ENCODE assay signal across 9 cellular contexts in the genomic region with DNA sequence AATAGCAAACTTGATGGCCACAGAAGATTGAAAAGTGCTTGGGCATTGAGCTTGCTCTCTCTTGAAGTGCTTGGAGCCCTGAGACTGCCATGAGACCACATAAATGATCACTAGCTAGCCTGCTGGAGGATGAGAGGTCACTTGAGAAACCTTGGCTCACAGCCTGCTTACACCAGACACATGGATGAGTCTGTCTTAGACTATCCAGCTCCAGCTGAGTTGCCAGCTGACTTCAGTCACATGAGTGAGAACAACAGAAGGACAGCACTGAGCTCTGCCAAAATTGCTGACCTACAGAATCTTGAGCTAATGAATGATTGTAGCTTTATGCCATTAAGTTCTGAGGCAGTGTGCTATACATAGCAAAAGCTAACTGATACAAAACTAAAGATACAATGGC. TPM values are rescaled to one million over a fixed set of nuclear protein-coding genes. Genes with fewer than 3 reads are reported as not detected.
A peak's percentile ranks its signal among the peaks of the same experiment; 100 is the strongest.
DNase-seq lines count a peak whose midpoint lies in the region; ATAC-seq and TF ChIP-seq lines count a peak whose summit lies in the region.
"Had no signal": no experiment of that assay in that cellular context is flagged by ENCODE, and none has a peak within 500 bp of the region (broad histone marks: within the 10 kb centered on the region; RNA-seq: fewer than 3 reads in every experiment).

No MANE protein-coding gene starts in this region.

- H3K27ac Mint-ChIP-seq in activated naive CD4-positive, alpha-beta T cell treated with anti-CD3 and anti-CD28 coated beads, Interleukin-2, amount 50 U/mL, for 72 hours: no peak overlapping the region

- peaks cover 0 to 7% of the 10 kb centered on the region in 2 donors for H3K36me3 Mint-ChIP-seq in activated naive CD4-positive, alpha-beta T cell treated with anti-CD3 and anti-CD28 coated beads, Interleukin-2, amount 50 U/mL, for 72 hours

- CTCF ChIA-PET in Panc1 (lab: Charles Lee): no interaction called here

- POLR2A ChIA-PET in Panc1 (lab: Charles Lee): interaction anchor here (0.6 kb wide), 1 partner anchor 28 kb away, joined by 3 read pairs; no protein-coding TSS in a partner anchor

- no peak for TF ChIP-seq POLR2A in spleen (IDR thresholded peaks at IDR 0.05)

- no peaks in the 10 kb centered on the region for H3K4me1 ChIP-seq in Panc1 (ENCODE audit: control insufficient read depth, insufficient read depth, low read length)
- H3K4me1 ChIP-seq in spleen: peaks cover 0 to 17% (median 10%) of the 10 kb centered on the region in 6 donors

- intact Hi-C loops in Panc1 (cut with micrococcal nuclease; ENCODE audit: unreplicated experiment): no loop called here
- intact Hi-C loops in spleen (cut with DNase I; ENCODE audit: low total_unique reads): no loop called here

- H3K9me3 ChIP-seq in Panc1 (ENCODE audit: control insufficient read depth, insufficient read depth, low read depth, low read length) (no peaks in the 10 kb centered on the region), spleen (no peaks in the 10 kb centered on the region)

- no peaks in the 10 kb centered on the region for H3K9me3 Mint-ChIP-seq in activated naive CD4-positive, alpha-beta T cell treated with anti-CD3 and anti-CD28 coated beads, Interleukin-2, amount 50 U/mL, for 72 hours

- peak; percentile 12; the same call in 1 of the 2 replicates for ATAC-seq in Panc1
- ATAC-seq in activated naive CD4-positive, alpha-beta T cell treated with anti-CD3 and anti-CD28 coated beads, Interleukin-2, amount 50 U/mL, for 72 hours: no peak
- no peak for ATAC-seq in HG03025 (IDR thresholded peaks at IDR 0.05; ENCODE audit: low FRiP score, unreplicated experiment)
- ATAC-seq: GM12878 had no signal

- DNase-seq in GM04503 (ENCODE audit: low read depth): peak; percentile 82
- no peak for DNase-seq in Panc1 (ENCODE audit: low read depth, low spot score)
- peak; percentile 85 for DNase-seq in fibroblast of the aortic adventitia (ENCODE audit: low read depth)
- peak; percentile 64 for DNase-seq in pons (ENCODE audit: low spot score)
- no peak for DNase-seq in activated naive CD4-positive, alpha-beta T cell treated with anti-CD3 and anti-CD28 coated beads, Interleukin-2, amount 50 U/mL, for 72 hours (ENCODE audit: low spot score in 2 of 2)
- DNase-seq in spleen: no peak
- DNase-seq in GDM1 (lab: John Stamatoyannopoulos, UW): no peak

- no TSS peak for BruUV-seq in Panc1 (replicated peaks; lab: Mats Ljungman, UMichigan)

- H3K36me3 ChIP-seq in Panc1 (ENCODE audit: control insufficient read depth, insufficient read depth, low read length) (no peaks in the 10 kb centered on the region), spleen (peaks cover 0 to 54% (median 0%) of the 10 kb centered on the region in 6 donors)

- H3K27ac ChIP-seq in Panc1 (ENCODE audit: low read length) (no peak overlapping the region), spleen (no peak overlapping the region)

- in situ Hi-C loops in Panc1 (cut with HindIII; ENCODE audit: low pct_unique_long_range_greater_than_20kb, low sequenced_read_pairs): loop anchor here (25.0 kb wide), 1 partner anchor 134 kb away; no protein-coding TSS in a partner anchor

- TF ChIP-seq CTCF in Panc1 (IDR thresholded peaks at IDR 0.05): no peak
- TF ChIP-seq CTCF in fibroblast of the aortic adventitia (IDR thresholded peaks at IDR 0.05; ENCODE audit: insufficient read depth, low read length): no peak
- TF ChIP-seq CTCF in spleen (IDR thresholded peaks at IDR 0.05 in 8 of 11, conservative IDR thresholded peaks at IDR 0.05 in 3 of 11): no peak

- peaks cover 3% of the 10 kb centered on the region; the same call in 1 of the 2 replicates for H3K27me3 ChIP-seq in Panc1 (ENCODE audit: control insufficient read depth, insufficient read depth, low read length)
- H3K27me3 ChIP-seq in spleen (replicated peaks in 1 of 7): no peaks in the 10 kb centered on the region

- no peak overlapping the region for H3K4me3 ChIP-seq in Panc1 (ENCODE audit: low read depth in 2 of 2, low read length in 2 of 2)
- no peak overlapping the region for H3K4me3 ChIP-seq in fibroblast of the aortic adventitia (ENCODE audit: low read depth, low read length)
- H3K4me3 ChIP-seq in spleen: no peak overlapping the region
- H3K4me3 ChIP-seq: GM12878 had no signal

RNA-seq across cellular contexts. Expression of a gene that starts 18.1 kb away (rescaled TPM):
- total RNA-seq in Panc1 (2021; ENCODE audit: unreplicated experiment): 38.7 TPM
- polyA plus RNA-seq in Panc1 (2012; ENCODE audit: insufficient read length): 10.0 TPM
- total RNA-seq in fibroblast of the aortic adventitia (ENCODE audit: low replicate concordance): 74.7 and 136 TPM in 2 replicates
- total RNA-seq in activated naive CD4-positive, alpha-beta T cell treated with anti-CD3 and anti-CD28 coated beads, Interleukin-2, amount 50 U/mL, for 72 hours: 10 to 100 TPM; 53.7 to 59.7 TPM
- total RNA-seq in spleen: 100 to 1,000 TPM; 150 to 292 (median 192) TPM
- 10 to 100 TPM; 33.0 to 59.4 (median 46.5) TPM for polyA plus RNA-seq in spleen

Comparison
In these comparisons a context has a peak if more than half of its experiments do, and no peak if none do; other contexts are left out.
1. DNase-seq: peak in GM04503 (single experiment), fibroblast of the aortic adventitia (single experiment) and pons (single experiment); none in Panc1 (single experiment), activated naive CD4-positive, alpha-beta T cell treated with anti-CD3 and anti-CD28 coated beads, Interleukin-2, amount 50 U/mL, for 72 hours (0 of 2), spleen (single experiment) and GDM1 (single experiment).